ENCODE assay signal across 8 cellular contexts in the genomic region with DNA sequence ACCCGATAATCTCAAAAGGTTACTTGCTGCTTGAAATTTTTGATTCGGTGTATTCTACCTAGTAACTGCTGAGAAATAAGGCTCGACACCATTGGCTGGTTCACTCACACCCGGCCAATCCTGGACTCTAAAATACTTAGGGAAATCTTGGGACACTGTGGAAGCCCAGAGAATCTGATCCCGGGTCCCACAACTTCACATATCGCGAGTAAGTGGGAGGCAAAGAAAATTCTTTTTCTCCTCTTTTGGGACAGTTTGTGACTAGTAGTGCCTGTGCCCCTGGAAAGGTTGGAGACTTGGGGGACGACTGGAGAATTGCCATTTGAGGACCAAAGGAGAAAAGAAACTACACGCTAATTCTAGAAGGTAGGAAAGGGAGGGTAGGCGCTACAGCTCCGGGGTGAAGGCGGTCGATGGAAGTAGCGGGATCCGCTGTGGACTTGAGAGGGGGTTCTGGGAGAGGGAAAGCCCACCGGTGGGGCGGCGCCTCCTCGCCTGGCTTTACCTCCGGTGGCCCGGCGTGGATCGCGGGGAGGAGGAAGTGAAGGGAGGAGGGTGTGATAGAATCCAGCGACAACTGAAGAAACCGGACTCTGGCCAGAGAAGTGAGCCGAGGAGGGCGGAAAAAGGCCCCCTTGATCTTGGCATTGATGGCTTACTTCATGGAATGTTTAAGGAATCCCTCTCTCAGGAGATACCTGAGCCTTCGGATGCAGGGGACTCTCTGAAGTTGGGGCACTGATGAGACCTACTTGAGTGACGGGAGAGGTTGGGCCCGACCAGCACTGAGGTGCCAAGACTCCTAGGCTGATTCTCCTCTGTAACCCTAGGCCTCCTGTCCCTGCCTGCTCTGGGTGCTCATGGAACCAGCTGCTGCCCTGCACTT. TPM values are rescaled to one million over a fixed set of nuclear protein-coding genes. Genes with fewer than 3 reads are reported as not detected.
DNase-seq lines count a peak whose midpoint lies in the region; ATAC-seq and TF ChIP-seq lines count a peak whose summit lies in the region.

No MANE protein-coding gene starts in this region.

- peak; percentile 92 for DNase-seq in ACHN
- DNase-seq in NCI-H2081 treated with DMSO at 0.1 percent for 48 hours (lab: John Stamatoyannopoulos, UW): peak; percentile 56
- DNase-seq in T1000 (lab: John Stamatoyannopoulos, UW): peak; percentile 67
- peak; percentile 72 for DNase-seq in brain pericyte (ENCODE audit: low read depth, low spot score)
- peak; percentile 79 for DNase-seq in iPS DF 4.7 (ENCODE audit: extremely low read depth, low spot score)
- peak; percentile 92 for DNase-seq in renal cortical epithelial cell (ENCODE audit: low read depth)

- TF ChIP-seq POLR2A in GM18526 (IDR thresholded peaks at IDR 0.05; ENCODE audit: extremely low read depth, insufficient read length): peak; percentile 31

- peak; percentile 78 for ATAC-seq in HG03025 (IDR thresholded peaks at IDR 0.05; ENCODE audit: low FRiP score, unreplicated experiment)

- in situ Hi-C loops in ACHN (cut with HindIII; ENCODE audit: low pct_ligation_motif_present, low pct_unique_long_range_greater_than_20kb, low sequenced_read_pairs): no loop called here

RNA-seq across cellular contexts. Expression of a gene that starts 18.8 kb away (rescaled TPM):
- 10.1 and 10.6 TPM in 2 replicates for total RNA-seq in renal cortical epithelial cell

RNA-seq across cellular contexts. Expression of a gene that starts 19.4 kb away (rescaled TPM):
- 15.1 and 18.4 TPM in 2 replicates for total RNA-seq in renal cortical epithelial cell

RNA-seq across cellular contexts. Expression of a gene that starts 36.3 kb away (rescaled TPM):
- 8.2 and 13.5 TPM in 2 replicates for total RNA-seq in renal cortical epithelial cell

RNA-seq across cellular contexts. Expression of a gene that starts 38.6 kb away (rescaled TPM):
- 17.2 and 33.9 TPM in 2 replicates for total RNA-seq in renal cortical epithelial cell

RNA-seq across cellular contexts. Expression of a gene that starts 56.5 kb away (rescaled TPM):
- total RNA-seq in renal cortical epithelial cell: 22.7 and 24.3 TPM in 2 replicates

Comparison
In these comparisons a context has a peak if more than half of its experiments do, and no peak if none do; other contexts are left out.
1. Peak in every context shown above with its lines: DNase-seq and ATAC-seq.